Comparison of ENCODE assay signal across 1 cellular context in genomic region chr5:159257629-159258283, GRCh38.
TF ChIP-seq lines count a peak whose summit lies in the region.

No MANE protein-coding gene starts in this region.

TF ChIP-seq in HepG2, 621 proteins besides CTCF, POLR2A, EP300 and RAD21 (continued from another document):
- TF ChIP-seq HOMEZ (CRISPR knock-in tag; IDR thresholded peaks at IDR 0.05; ENCODE audit: low read depth): peak; percentile 36; the same call in 1 of the 2 replicates
- peak; percentile 60; the same call in 1 of the 2 replicates for TF ChIP-seq ESRRA (CRISPR knock-in tag; IDR thresholded peaks at IDR 0.05; ENCODE audit: low read depth)
- TF ChIP-seq ZNF710 (CRISPR knock-in tag; IDR thresholded peaks at IDR 0.05; ENCODE audit: borderline replicate concordance): peak; percentile 82; the same call in 1 of the 2 replicates
- TF ChIP-seq TEAD3 (CRISPR knock-in tag; optimal IDR thresholded peaks at IDR 0.05; ENCODE audit: borderline replicate concordance): peak; percentile 29
- peak; percentile 21; the same call in 1 of the 2 replicates for TF ChIP-seq ZNF331 (CRISPR knock-in tag; IDR thresholded peaks at IDR 0.05)
- no peak for TF ChIP-seq MTF2 (CRISPR knock-in tag; IDR thresholded peaks at IDR 0.05; ENCODE audit: borderline replicate concordance)
- no peak for TF ChIP-seq IRX3 (CRISPR knock-in tag; IDR thresholded peaks at IDR 0.05; ENCODE audit: borderline replicate concordance, low read depth)
- TF ChIP-seq ZMYM4 (CRISPR knock-in tag; IDR thresholded peaks at IDR 0.05): peak; percentile 68
- no peak for TF ChIP-seq LCORL (IDR thresholded peaks at IDR 0.05)
- 0 out of 2 replicates have a peak, but pooled peaks have one; percentile 18 for TF ChIP-seq LCORL (CRISPR knock-in tag; IDR thresholded peaks at IDR 0.05)
- 0 out of 2 replicates have a peak, but pooled peaks have one; percentile 33 for TF ChIP-seq PPARG (CRISPR knock-in tag; conservative IDR thresholded peaks at IDR 0.05)
- peak; percentile 51; the same call in 1 of the 2 replicates for TF ChIP-seq FOXJ3 (CRISPR knock-in tag; IDR thresholded peaks at IDR 0.05; ENCODE audit: borderline replicate concordance)
- TF ChIP-seq THAP11 (CRISPR knock-in tag; IDR thresholded peaks at IDR 0.05): peak; percentile 52
- peak; percentile 38; the same call in 1 of the 2 replicates for TF ChIP-seq FOXA3 (CRISPR knock-in tag; IDR thresholded peaks at IDR 0.05)
- TF ChIP-seq ARID3A (IDR thresholded peaks at IDR 0.05; ENCODE audit: low read depth, low read length): no peak; the same call in 1 of the 2 replicates
- peak; percentile 19; the same call in 1 of the 2 replicates for TF ChIP-seq ELF1 (CRISPR knock-in tag; IDR thresholded peaks at IDR 0.05)
- TF ChIP-seq ZNF646 (CRISPR knock-in tag; IDR thresholded peaks at IDR 0.05): no peak
- peak; percentile 22; the same call in 1 of the 2 replicates for TF ChIP-seq GABPB1 (CRISPR knock-in tag; IDR thresholded peaks at IDR 0.05)
- peak; percentile 62 for TF ChIP-seq CEBPG (CRISPR knock-in tag; IDR thresholded peaks at IDR 0.05)
